Comparison of ENCODE assay signal across 1 cellular context in the genomic region with DNA sequence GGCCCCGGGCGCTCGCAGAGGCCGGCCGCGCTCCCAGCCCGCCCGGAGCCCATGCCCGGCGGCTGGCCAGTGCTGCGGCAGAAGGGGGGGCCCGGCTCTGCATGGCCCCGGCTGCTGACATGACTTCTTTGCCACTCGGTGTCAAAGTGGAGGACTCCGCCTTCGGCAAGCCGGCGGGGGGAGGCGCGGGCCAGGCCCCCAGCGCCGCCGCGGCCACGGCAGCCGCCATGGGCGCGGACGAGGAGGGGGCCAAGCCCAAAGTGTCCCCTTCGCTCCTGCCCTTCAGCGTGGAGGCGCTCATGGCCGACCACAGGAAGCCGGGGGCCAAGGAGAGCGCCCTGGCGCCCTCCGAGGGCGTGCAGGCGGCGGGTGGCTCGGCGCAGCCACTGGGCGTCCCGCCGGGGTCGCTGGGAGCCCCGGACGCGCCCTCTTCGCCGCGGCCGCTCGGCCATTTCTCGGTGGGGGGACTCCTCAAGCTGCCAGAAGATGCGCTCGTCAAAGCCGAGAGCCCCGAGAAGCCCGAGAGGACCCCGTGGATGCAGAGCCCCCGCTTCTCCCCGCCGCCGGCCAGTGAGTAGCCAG.
TF ChIP-seq lines count a peak whose summit lies in the region.

No MANE protein-coding gene starts in this region.

TF ChIP-seq in HepG2, 621 proteins besides CTCF, POLR2A, EP300 and RAD21 (continued from another document and continues in another):
- TF ChIP-seq ZNF598 (CRISPR knock-in tag; IDR thresholded peaks at IDR 0.05; ENCODE audit: borderline replicate concordance) (no peak), KLF16 (CRISPR knock-in tag; IDR thresholded peaks at IDR 0.05) (no peak), EHMT2 (IDR thresholded peaks at IDR 0.05; ENCODE audit: borderline replicate concordance, low read depth, low read length) (no peak), GLI4 (CRISPR knock-in tag; IDR thresholded peaks at IDR 0.05; ENCODE audit: borderline replicate concordance) (no peak), HNRNPH1 (optimal IDR thresholded peaks at IDR 0.05; ENCODE audit: low read depth, low read length) (no peak), HOXA9 (CRISPR knock-in tag; IDR thresholded peaks at IDR 0.05; ENCODE audit: borderline replicate concordance) (no peak), ZNF563 (CRISPR knock-in tag; IDR thresholded peaks at IDR 0.05) (peak; percentile 47), SETDB1 (CRISPR knock-in tag; IDR thresholded peaks at IDR 0.05; ENCODE audit: borderline replicate concordance) (no peak), RAD51 (IDR thresholded peaks at IDR 0.05; ENCODE audit: borderline replicate concordance) (no peak), ZNF530 (CRISPR knock-in tag; IDR thresholded peaks at IDR 0.05; ENCODE audit: low read depth) (no peak), MTF1 (CRISPR knock-in tag; IDR thresholded peaks at IDR 0.05) (no peak), MED13 (CRISPR knock-in tag; IDR thresholded peaks at IDR 0.05) (no peak), TBX3 (IDR thresholded peaks at IDR 0.05; ENCODE audit: borderline replicate concordance) (no peak), NFATC3 (CRISPR knock-in tag; IDR thresholded peaks at IDR 0.05) (no peak), SMARCE1 (IDR thresholded peaks at IDR 0.05; ENCODE audit: borderline replicate concordance) (no peak), THAP11 (CRISPR knock-in tag; IDR thresholded peaks at IDR 0.05) (no peak), SP1 (IDR thresholded peaks at IDR 0.05) (no peak), SP1 (CRISPR knock-in tag; IDR thresholded peaks at IDR 0.05) (no peak), HMG20A (CRISPR knock-in tag; IDR thresholded peaks at IDR 0.05; ENCODE audit: borderline replicate concordance) (no peak), ZNF724P (CRISPR knock-in tag; IDR thresholded peaks at IDR 0.05; ENCODE audit: borderline replicate concordance) (no peak), JUND (CRISPR knock-in tag; IDR thresholded peaks at IDR 0.05) (no peak), MED1 (CRISPR knock-in tag; IDR thresholded peaks at IDR 0.05) (no peak), GABPB1 (CRISPR knock-in tag; IDR thresholded peaks at IDR 0.05) (0 out of 2 replicates have a peak, but pooled peaks have one; percentile 11), TSC22D2 (CRISPR knock-in tag; IDR thresholded peaks at IDR 0.05; ENCODE audit: borderline replicate concordance) (no peak), JUNB (CRISPR knock-in tag; IDR thresholded peaks at IDR 0.05; ENCODE audit: borderline replicate concordance) (no peak), NR2C2 (CRISPR knock-in tag; IDR thresholded peaks at IDR 0.05; ENCODE audit: borderline replicate concordance) (no peak), EZH2 (conservative IDR thresholded peaks at IDR 0.05; ENCODE audit: low read depth, low read length) (no peak), TARDBP (CRISPR knock-in tag; IDR thresholded peaks at IDR 0.05) (no peak), MXI1 (IDR thresholded peaks at IDR 0.05; ENCODE audit: borderline replicate concordance, low read depth, low read length) (0 out of 3 replicates have a peak, but pooled peaks have one; percentile 10), RARG (CRISPR knock-in tag; IDR thresholded peaks at IDR 0.05; ENCODE audit: low read depth) (no peak), CHD4 (IDR thresholded peaks at IDR 0.05; ENCODE audit: borderline replicate concordance, low read length) (no peak), ZFP82 (CRISPR knock-in tag; IDR thresholded peaks at IDR 0.05; ENCODE audit: borderline replicate concordance) (no peak), ZFX (CRISPR knock-in tag; IDR thresholded peaks at IDR 0.05; ENCODE audit: low read depth) (peak; percentile 26; the same call in 1 of the 2 replicates), GFI1 (CRISPR knock-in tag; IDR thresholded peaks at IDR 0.05; ENCODE audit: borderline replicate concordance) (no peak)
- TF ChIP-seq, protein P1, sequence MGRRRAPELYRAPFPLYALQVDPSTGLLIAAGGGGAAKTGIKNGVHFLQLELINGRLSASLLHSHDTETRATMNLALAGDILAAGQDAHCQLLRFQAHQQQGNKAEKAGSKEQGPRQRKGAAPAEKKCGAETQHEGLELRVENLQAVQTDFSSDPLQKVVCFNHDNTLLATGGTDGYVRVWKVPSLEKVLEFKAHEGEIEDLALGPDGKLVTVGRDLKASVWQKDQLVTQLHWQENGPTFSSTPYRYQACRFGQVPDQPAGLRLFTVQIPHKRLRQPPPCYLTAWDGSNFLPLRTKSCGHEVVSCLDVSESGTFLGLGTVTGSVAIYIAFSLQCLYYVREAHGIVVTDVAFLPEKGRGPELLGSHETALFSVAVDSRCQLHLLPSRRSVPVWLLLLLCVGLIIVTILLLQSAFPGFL (CRISPR knock-in tag; IDR thresholded peaks at IDR 0.05) = no peak
- TF ChIP-seq, protein P2, sequence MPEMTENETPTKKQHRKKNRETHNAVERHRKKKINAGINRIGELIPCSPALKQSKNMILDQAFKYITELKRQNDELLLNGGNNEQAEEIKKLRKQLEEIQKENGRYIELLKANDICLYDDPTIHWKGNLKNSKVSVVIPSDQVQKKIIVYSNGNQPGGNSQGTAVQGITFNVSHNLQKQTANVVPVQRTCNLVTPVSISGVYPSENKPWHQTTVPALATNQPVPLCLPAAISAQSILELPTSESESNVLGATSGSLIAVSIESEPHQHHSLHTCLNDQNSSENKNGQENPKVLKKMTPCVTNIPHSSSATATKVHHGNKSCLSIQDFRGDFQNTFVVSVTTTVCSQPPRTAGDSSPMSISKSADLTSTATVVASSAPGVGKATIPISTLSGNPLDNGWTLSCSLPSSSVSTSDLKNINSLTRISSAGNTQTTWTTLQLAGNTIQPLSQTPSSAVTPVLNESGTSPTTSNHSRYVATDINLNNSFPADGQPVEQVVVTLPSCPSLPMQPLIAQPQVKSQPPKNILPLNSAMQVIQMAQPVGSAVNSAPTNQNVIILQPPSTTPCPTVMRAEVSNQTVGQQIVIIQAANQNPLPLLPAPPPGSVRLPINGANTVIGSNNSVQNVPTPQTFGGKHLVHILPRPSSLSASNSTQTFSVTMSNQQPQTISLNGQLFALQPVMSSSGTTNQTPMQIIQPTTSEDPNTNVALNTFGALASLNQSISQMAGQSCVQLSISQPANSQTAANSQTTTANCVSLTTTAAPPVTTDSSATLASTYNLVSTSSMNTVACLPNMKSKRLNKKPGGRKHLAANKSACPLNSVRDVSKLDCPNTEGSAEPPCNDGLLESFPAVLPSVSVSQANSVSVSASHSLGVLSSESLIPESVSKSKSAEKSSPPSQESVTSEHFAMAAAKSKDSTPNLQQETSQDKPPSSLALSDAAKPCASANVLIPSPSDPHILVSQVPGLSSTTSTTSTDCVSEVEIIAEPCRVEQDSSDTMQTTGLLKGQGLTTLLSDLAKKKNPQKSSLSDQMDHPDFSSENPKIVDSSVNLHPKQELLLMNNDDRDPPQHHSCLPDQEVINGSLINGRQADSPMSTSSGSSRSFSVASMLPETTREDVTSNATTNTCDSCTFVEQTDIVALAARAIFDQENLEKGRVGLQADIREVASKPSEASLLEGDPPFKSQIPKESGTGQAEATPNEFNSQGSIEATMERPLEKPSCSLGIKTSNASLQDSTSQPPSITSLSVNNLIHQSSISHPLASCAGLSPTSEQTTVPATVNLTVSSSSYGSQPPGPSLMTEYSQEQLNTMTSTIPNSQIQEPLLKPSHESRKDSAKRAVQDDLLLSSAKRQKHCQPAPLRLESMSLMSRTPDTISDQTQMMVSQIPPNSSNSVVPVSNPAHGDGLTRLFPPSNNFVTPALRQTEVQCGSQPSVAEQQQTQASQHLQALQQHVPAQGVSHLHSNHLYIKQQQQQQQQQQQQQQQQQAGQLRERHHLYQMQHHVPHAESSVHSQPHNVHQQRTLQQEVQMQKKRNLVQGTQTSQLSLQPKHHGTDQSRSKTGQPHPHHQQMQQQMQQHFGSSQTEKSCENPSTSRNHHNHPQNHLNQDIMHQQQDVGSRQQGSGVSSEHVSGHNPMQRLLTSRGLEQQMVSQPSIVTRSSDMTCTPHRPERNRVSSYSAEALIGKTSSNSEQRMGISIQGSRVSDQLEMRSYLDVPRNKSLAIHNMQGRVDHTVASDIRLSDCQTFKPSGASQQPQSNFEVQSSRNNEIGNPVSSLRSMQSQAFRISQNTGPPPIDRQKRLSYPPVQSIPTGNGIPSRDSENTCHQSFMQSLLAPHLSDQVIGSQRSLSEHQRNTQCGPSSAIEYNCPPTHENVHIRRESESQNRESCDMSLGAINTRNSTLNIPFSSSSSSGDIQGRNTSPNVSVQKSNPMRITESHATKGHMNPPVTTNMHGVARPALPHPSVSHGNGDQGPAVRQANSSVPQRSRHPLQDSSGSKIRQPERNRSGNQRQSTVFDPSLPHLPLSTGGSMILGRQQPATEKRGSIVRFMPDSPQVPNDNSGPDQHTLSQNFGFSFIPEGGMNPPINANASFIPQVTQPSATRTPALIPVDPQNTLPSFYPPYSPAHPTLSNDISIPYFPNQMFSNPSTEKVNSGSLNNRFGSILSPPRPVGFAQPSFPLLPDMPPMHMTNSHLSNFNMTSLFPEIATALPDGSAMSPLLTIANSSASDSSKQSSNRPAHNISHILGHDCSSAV (CRISPR knock-in tag; IDR thresholded peaks at IDR 0.05; ENCODE audit: borderline replicate concordance) = no peak
- TF ChIP-seq, protein P3, sequence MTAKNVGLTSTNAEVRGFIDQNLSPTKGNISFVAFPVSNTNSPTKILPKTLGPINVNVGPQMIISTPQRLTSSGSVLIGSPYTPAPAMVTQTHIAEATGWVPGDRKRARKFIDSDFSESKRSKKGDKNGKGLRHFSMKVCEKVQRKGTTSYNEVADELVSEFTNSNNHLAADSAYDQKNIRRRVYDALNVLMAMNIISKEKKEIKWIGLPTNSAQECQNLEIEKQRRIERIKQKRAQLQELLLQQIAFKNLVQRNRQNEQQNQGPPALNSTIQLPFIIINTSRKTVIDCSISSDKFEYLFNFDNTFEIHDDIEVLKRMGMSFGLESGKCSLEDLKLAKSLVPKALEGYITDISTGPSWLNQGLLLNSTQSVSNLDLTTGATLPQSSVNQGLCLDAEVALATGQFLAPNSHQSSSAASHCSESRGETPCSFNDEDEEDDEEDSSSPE (CRISPR knock-in tag; IDR thresholded peaks at IDR 0.05) = no peak
- TF ChIP-seq, protein P4, sequence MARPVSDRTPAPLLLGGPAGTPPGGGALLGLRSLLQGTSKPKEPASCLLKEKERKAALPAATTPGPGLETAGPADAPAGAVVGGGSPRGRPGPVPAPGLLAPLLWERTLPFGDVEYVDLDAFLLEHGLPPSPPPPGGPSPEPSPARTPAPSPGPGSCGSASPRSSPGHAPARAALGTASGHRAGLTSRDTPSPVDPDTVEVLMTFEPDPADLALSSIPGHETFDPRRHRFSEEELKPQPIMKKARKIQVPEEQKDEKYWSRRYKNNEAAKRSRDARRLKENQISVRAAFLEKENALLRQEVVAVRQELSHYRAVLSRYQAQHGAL (CRISPR knock-in tag; IDR thresholded peaks at IDR 0.05; ENCODE audit: not compliant biosample characterization) = no peak
- TF ChIP-seq, protein P5, sequence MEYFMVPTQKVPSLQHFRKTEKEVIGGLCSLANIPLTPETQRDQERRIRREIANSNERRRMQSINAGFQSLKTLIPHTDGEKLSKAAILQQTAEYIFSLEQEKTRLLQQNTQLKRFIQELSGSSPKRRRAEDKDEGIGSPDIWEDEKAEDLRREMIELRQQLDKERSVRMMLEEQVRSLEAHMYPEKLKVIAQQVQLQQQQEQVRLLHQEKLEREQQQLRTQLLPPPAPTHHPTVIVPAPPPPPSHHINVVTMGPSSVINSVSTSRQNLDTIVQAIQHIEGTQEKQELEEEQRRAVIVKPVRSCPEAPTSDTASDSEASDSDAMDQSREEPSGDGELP (IDR thresholded peaks at IDR 0.05; ENCODE audit: borderline replicate concordance, low read depth) = no peak
- TF ChIP-seq, protein P6, sequence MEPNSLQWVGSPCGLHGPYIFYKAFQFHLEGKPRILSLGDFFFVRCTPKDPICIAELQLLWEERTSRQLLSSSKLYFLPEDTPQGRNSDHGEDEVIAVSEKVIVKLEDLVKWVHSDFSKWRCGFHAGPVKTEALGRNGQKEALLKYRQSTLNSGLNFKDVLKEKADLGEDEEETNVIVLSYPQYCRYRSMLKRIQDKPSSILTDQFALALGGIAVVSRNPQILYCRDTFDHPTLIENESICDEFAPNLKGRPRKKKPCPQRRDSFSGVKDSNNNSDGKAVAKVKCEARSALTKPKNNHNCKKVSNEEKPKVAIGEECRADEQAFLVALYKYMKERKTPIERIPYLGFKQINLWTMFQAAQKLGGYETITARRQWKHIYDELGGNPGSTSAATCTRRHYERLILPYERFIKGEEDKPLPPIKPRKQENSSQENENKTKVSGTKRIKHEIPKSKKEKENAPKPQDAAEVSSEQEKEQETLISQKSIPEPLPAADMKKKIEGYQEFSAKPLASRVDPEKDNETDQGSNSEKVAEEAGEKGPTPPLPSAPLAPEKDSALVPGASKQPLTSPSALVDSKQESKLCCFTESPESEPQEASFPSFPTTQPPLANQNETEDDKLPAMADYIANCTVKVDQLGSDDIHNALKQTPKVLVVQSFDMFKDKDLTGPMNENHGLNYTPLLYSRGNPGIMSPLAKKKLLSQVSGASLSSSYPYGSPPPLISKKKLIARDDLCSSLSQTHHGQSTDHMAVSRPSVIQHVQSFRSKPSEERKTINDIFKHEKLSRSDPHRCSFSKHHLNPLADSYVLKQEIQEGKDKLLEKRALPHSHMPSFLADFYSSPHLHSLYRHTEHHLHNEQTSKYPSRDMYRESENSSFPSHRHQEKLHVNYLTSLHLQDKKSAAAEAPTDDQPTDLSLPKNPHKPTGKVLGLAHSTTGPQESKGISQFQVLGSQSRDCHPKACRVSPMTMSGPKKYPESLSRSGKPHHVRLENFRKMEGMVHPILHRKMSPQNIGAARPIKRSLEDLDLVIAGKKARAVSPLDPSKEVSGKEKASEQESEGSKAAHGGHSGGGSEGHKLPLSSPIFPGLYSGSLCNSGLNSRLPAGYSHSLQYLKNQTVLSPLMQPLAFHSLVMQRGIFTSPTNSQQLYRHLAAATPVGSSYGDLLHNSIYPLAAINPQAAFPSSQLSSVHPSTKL (CRISPR knock-in tag; IDR thresholded peaks at IDR 0.05) = no peak
- TF ChIP-seq, protein P7, sequence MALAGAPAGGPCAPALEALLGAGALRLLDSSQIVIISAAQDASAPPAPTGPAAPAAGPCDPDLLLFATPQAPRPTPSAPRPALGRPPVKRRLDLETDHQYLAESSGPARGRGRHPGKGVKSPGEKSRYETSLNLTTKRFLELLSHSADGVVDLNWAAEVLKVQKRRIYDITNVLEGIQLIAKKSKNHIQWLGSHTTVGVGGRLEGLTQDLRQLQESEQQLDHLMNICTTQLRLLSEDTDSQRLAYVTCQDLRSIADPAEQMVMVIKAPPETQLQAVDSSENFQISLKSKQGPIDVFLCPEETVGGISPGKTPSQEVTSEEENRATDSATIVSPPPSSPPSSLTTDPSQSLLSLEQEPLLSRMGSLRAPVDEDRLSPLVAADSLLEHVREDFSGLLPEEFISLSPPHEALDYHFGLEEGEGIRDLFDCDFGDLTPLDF (CRISPR knock-in tag; IDR thresholded peaks at IDR 0.05) = no peak
- TF ChIP-seq, protein P8, sequence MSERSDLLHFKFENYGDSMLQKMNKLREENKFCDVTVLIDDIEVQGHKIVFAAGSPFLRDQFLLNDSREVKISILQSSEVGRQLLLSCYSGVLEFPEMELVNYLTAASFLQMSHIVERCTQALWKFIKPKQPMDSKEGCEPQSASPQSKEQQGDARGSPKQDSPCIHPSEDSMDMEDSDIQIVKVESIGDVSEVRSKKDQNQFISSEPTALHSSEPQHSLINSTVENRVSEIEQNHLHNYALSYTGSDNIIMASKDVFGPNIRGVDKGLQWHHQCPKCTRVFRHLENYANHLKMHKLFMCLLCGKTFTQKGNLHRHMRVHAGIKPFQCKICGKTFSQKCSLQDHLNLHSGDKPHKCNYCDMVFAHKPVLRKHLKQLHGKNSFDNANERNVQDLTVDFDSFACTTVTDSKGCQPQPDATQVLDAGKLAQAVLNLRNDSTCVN (CRISPR knock-in tag; IDR thresholded peaks at IDR 0.05; ENCODE audit: borderline replicate concordance) = no peak
